Comparison of ENCODE assay signal across 8 cellular contexts in genomic region chr13:95296326-95296939, GRCh38. TPM values are rescaled to one million over a fixed set of nuclear protein-coding genes. Genes with fewer than 3 reads are reported as not detected.
A peak's percentile ranks its signal among the peaks of the same experiment; 100 is the strongest.
DNase-seq lines count a peak whose midpoint lies in the region; ATAC-seq, FAIRE-seq and TF ChIP-seq lines count a peak whose summit lies in the region.

No MANE protein-coding gene starts in this region.

- intact Hi-C loops in activated naive CD4-positive, alpha-beta T cell treated with anti-CD3 and anti-CD28 coated beads for 36 hours (cut with micrococcal nuclease) = loop anchor here (1.0 to 5.0 kb wide), 3 partner anchors 84 to 536 kb away; no protein-coding TSS in a partner anchor

- no peak overlapping the region for H3K27ac Mint-ChIP-seq in activated naive CD4-positive, alpha-beta T cell treated with anti-CD3 and anti-CD28 coated beads for 36 hours
- no peak overlapping the region for H3K27ac Mint-ChIP-seq in neural crest cell (ENCODE audit: unreplicated experiment)

- no peak for FAIRE-seq in RCC 7860 (lab: Jason Lieb, UNC)

- peak; percentile 32 for DNase-seq in activated naive CD4-positive, alpha-beta T cell treated with anti-CD3 and anti-CD28 coated beads for 36 hours
- no peak for DNase-seq in activated naive CD4-positive, alpha-beta T cell (lab: John Stamatoyannopoulos, UW)
- DNase-seq in RPMI8226 (peak; percentile 44), dermis microvascular lymphatic vessel endothelial cell (ENCODE audit: low read depth in 2 of 2) (peak; percentile 27 to 62), neural crest cell (ENCODE audit: low read depth, low spot score) (peak; percentile 23), GF-D8 (lab: John Stamatoyannopoulos, UW) (no peak), RCC 7860 (ENCODE audit: low spot score) (no peak)

- TF ChIP-seq CTCF in neural crest cell (conservative IDR thresholded peaks at IDR 0.05) = peak; percentile 64

- H3K36me3 Mint-ChIP-seq in activated naive CD4-positive, alpha-beta T cell treated with anti-CD3 and anti-CD28 coated beads for 36 hours (ENCODE audit: low read depth) = peaks cover 13% of the 10 kb centered on the region
- H3K36me3 Mint-ChIP-seq in neural crest cell (ENCODE audit: low read depth) = no peaks in the 10 kb centered on the region

- CTCF ChIA-PET in activated naive CD4-positive, alpha-beta T cell treated with anti-CD3 and anti-CD28 coated beads for 36 hours (lab: Charles Lee) = interaction anchor here (0.6 to 4.6 kb wide), 9 partner anchors 8 to 776 kb away, joined by 3 to 55 read pairs (median 4); no protein-coding TSS in a partner anchor

- H3K9me3 Mint-ChIP-seq in activated naive CD4-positive, alpha-beta T cell treated with anti-CD3 and anti-CD28 coated beads for 36 hours = peaks cover 4% of the 10 kb centered on the region
- no peaks in the 10 kb centered on the region for H3K9me3 Mint-ChIP-seq in neural crest cell

- no peak for ATAC-seq in GM21381 (IDR thresholded peaks at IDR 0.05; ENCODE audit: unreplicated experiment)

- no peak overlapping the region for H3K4me3 Mint-ChIP-seq in activated naive CD4-positive, alpha-beta T cell treated with anti-CD3 and anti-CD28 coated beads for 36 hours
- peak overlapping the region; percentile 61 for H3K4me3 Mint-ChIP-seq in neural crest cell

- H3K4me1 Mint-ChIP-seq in activated naive CD4-positive, alpha-beta T cell treated with anti-CD3 and anti-CD28 coated beads for 36 hours (ENCODE audit: low read depth) = peaks cover 31% of the 10 kb centered on the region
- peaks cover 20% of the 10 kb centered on the region for H3K4me1 Mint-ChIP-seq in neural crest cell

- no peaks in the 10 kb centered on the region for H3K27me3 Mint-ChIP-seq in activated naive CD4-positive, alpha-beta T cell treated with anti-CD3 and anti-CD28 coated beads for 36 hours (ENCODE audit: low read depth)
- H3K27me3 Mint-ChIP-seq in neural crest cell (ENCODE audit: low read depth) = no peaks in the 10 kb centered on the region

RNA-seq across cellular contexts. Expression of gene ABCC4, which starts 4.8 kb away (rescaled TPM):
- total RNA-seq in activated naive CD4-positive, alpha-beta T cell treated with anti-CD3 and anti-CD28 coated beads for 36 hours = 1 to 10 TPM; 8.0 to 8.1 TPM
- total RNA-seq in dermis microvascular lymphatic vessel endothelial cell = 5.1 and 5.4 TPM in 2 replicates
- total RNA-seq in neural crest cell = 21.8 and 24.8 TPM in 2 replicates

Comparison
In these comparisons a context has a peak if more than half of its experiments do, and no peak if none do; other contexts are left out.
1. DNase-seq: peak in activated naive CD4-positive, alpha-beta T cell treated with anti-CD3 and anti-CD28 coated beads for 36 hours (single experiment), RPMI8226 (single experiment), dermis microvascular lymphatic vessel endothelial cell (2 of 2) and neural crest cell (single experiment); none in activated naive CD4-positive, alpha-beta T cell (0 of 4), GF-D8 (single experiment) and RCC 7860 (single experiment).